25 cellular contexts compared by ENCODE assay signal in genomic region chr1:3404801-3405200, GRCh38. TPM values are rescaled to one million over a fixed set of nuclear protein-coding genes. Genes with fewer than 3 reads are reported as not detected.
DNase-seq lines count a peak whose midpoint lies in the region; ATAC-seq, FAIRE-seq and TF ChIP-seq lines count a peak whose summit lies in the region.
"Had no signal": no experiment of that assay in that cellular context is flagged by ENCODE, and none has a peak within 500 bp of the region (broad histone marks: within the 10 kb centered on the region; RNA-seq: fewer than 3 reads in every experiment).

No MANE protein-coding gene starts in this region.

- ATAC-seq in HG02981 (IDR thresholded peaks at IDR 0.05; ENCODE audit: unreplicated experiment): no peak
- ATAC-seq: CD8-positive, alpha-beta T cell had no signal

- peaks cover 7 to 56% (median 41%) of the 10 kb centered on the region in 11 experiments; a peak in 21 of 22 replicates for H3K27me3 ChIP-seq in BLaER1 treated with 17β-estradiol and CSF1 and Interleukin-3, amounts not matched to agents 10 nM and 100 nM
- H3K27me3 ChIP-seq in WERI-Rb-1 (ENCODE audit: insufficient read depth, low read depth, severe bottlenecking) (no peaks in the 10 kb centered on the region), H1 (replicated peaks in 1 of 4; ENCODE audit: control insufficient read depth in 3 of 4, extremely low read depth in 1 of 4, insufficient read depth in 3 of 4, low read length in 3 of 4) (no peaks in the 10 kb centered on the region), neuronal stem cell (ENCODE audit: control insufficient read depth in 3 of 3, insufficient read depth in 3 of 3, low read depth in 1 of 3, low read length in 3 of 3) (peaks cover 0 to 22% (median 1%) of the 10 kb centered on the region in 3 experiments)
- no peaks in the 10 kb centered on the region for H3K27me3 ChIP-seq in CD4-positive, alpha-beta memory T cell (ENCODE audit: insufficient read depth, low read length)
- H3K27me3 ChIP-seq: BE2C had no signal

- POLR2A ChIA-PET in H1 (lab: Charles Lee; ENCODE audit: partially characterized antibody): no interaction called here
- POLR2A ChIA-PET in CD4-positive, alpha-beta memory T cell (lab: Charles Lee; ENCODE audit: partially characterized antibody): no interaction called here

- H3K4me3 Mint-ChIP-seq in CD4-positive, alpha-beta memory T cell: no peak overlapping the region
- H3K4me3 Mint-ChIP-seq: CD14-positive monocyte; CD4-positive, CD25-positive, alpha-beta regulatory T cell; CD8-positive, alpha-beta T cell had no signal

- FAIRE-seq in H1 (lab: Jason Lieb, UNC): no peak
- FAIRE-seq: A204.1, D721Med, G401.6, GM12891, GM19239 had no signal

- no peak overlapping the region for H2AK5ac ChIP-seq in H1 (ENCODE audit: low read depth, low read length)
- no peak overlapping the region for H2AK5ac ChIP-seq in neuronal stem cell (ENCODE audit: low read depth, low read length)

- H3K9me3 Mint-ChIP-seq in CD4-positive, alpha-beta memory T cell: no peaks in the 10 kb centered on the region
- H3K9me3 Mint-ChIP-seq: CD14-positive monocyte; CD4-positive, CD25-positive, alpha-beta regulatory T cell; CD8-positive, alpha-beta T cell had no signal

- no peaks in the 10 kb centered on the region for H3K36me3 Mint-ChIP-seq in CD4-positive, alpha-beta memory T cell
- H3K36me3 Mint-ChIP-seq: CD14-positive monocyte; CD4-positive, CD25-positive, alpha-beta regulatory T cell; CD8-positive, alpha-beta T cell had no signal

- no peak overlapping the region for H2BK5ac ChIP-seq in H1 (ENCODE audit: low read depth, low read length)
- H2BK5ac ChIP-seq in neuronal stem cell (ENCODE audit: low read length): peak overlapping the region; percentile 16

- no peaks in the 10 kb centered on the region for H3K79me1 ChIP-seq in H1 (ENCODE audit: low read depth, low read length)
- peaks cover 11% of the 10 kb centered on the region for H3K79me1 ChIP-seq in neuronal stem cell (ENCODE audit: low read depth, low read length)

- no peaks in the 10 kb centered on the region for H3K9me3 ChIP-seq in BLaER1 treated with 17β-estradiol and CSF1 and Interleukin-3, amounts not matched to agents 10 nM and 100 nM (replicated peaks in 1 of 11)
- H3K9me3 ChIP-seq in WERI-Rb-1 (ENCODE audit: severe bottlenecking) (no peaks in the 10 kb centered on the region), H1 (ENCODE audit: insufficient read depth in 2 of 2, low read depth in 1 of 2, low read length in 1 of 2) (no peaks in the 10 kb centered on the region), neuronal stem cell (replicated peaks in 1 of 2; ENCODE audit: control insufficient read depth in 2 of 2, insufficient read depth in 1 of 2, low read depth in 1 of 2, low read length in 2 of 2) (peaks cover 0 to 4% of the 10 kb centered on the region in 2 donors)
- no peaks in the 10 kb centered on the region for H3K9me3 ChIP-seq in CD4-positive, alpha-beta memory T cell (ENCODE audit: control insufficient read depth in 1 of 2, low read length in 2 of 2)
- H3K9me3 ChIP-seq: BE2C, Caco-2 had no signal

- H3K23ac ChIP-seq in H1 (ENCODE audit: insufficient read length) (no peak overlapping the region), neuronal stem cell (ENCODE audit: low read depth, low read length, poor library complexity) (peak overlapping the region; percentile 63)

- no peaks in the 10 kb centered on the region for H3K36me3 ChIP-seq in BLaER1 treated with 17β-estradiol and CSF1 and Interleukin-3, amounts not matched to agents 10 nM and 100 nM
- H3K36me3 ChIP-seq in WERI-Rb-1 (no peaks in the 10 kb centered on the region), H1 (ENCODE audit: control insufficient read depth in 2 of 4, insufficient read depth in 4 of 4, low read length in 3 of 4) (no peaks in the 10 kb centered on the region; a peak in 2 of 8 replicates), neuronal stem cell (replicated peaks in 1 of 2; ENCODE audit: control insufficient read depth in 2 of 2, insufficient read depth in 2 of 2, low read length in 2 of 2) (peaks cover 0 to 10% of the 10 kb centered on the region in 2 donors)
- H3K36me3 ChIP-seq in CD4-positive, alpha-beta memory T cell (ENCODE audit: insufficient read depth, low read length): no peaks in the 10 kb centered on the region
- H3K36me3 ChIP-seq: BE2C had no signal

- peaks cover 9% of the 10 kb centered on the region for H3K23me2 ChIP-seq in H1 (ENCODE audit: low read depth, low read length)

- no peak overlapping the region for H3K27ac Mint-ChIP-seq in CD4-positive, alpha-beta memory T cell
- H3K27ac Mint-ChIP-seq: CD14-positive monocyte; CD4-positive, CD25-positive, alpha-beta regulatory T cell; CD8-positive, alpha-beta T cell had no signal

- DNase-seq in WERI-Rb-1: no peak
- no peak for DNase-seq in H1 (ENCODE audit: low read depth in 1 of 2, low spot score in 2 of 2)
- no peak for DNase-seq in neuronal stem cell (ENCODE audit: low spot score)
- no peak for DNase-seq in CD4-positive, alpha-beta memory T cell
- no peak for DNase-seq in NCI-H1417 (lab: John Stamatoyannopoulos, UW)
- DNase-seq in SHP77 treated with DMSO at 0.1 percent for 48 hours (lab: John Stamatoyannopoulos, UW): no peak
- DNase-seq: 8988T; ACHN; BE2C; C1 segment of cervical spinal cord; Caco-2; Calu3; CD4-positive, CD25-positive, alpha-beta regulatory T cell; CD8-positive, alpha-beta T cell; DMS79 treated with DMSO at 0.1 percent for 48 hours; GF-D8 had no signal

- TF ChIP-seq RAD21 in H1 (IDR thresholded peaks at IDR 0.05 in 1 of 2, conservative IDR thresholded peaks at IDR 0.05 in 1 of 2; ENCODE audit: low read depth in 2 of 2, low read length in 2 of 2): no peak

- H3K14ac ChIP-seq in H1 (ENCODE audit: insufficient read length) (no peak overlapping the region), neuronal stem cell (ENCODE audit: low read length) (peak overlapping the region; percentile 79)

- no peak overlapping the region for H2AFZ ChIP-seq in H1 (ENCODE audit: low read length)
- H2AFZ ChIP-seq in neuronal stem cell (ENCODE audit: low read length): no peak overlapping the region

- H3K27ac ChIP-seq in BLaER1 treated with 17β-estradiol and CSF1 and Interleukin-3, amounts not matched to agents 10 nM and 100 nM: no peak overlapping the region
- peak overlapping the region; percentile 86 for H3K27ac ChIP-seq in WERI-Rb-1
- H3K27ac ChIP-seq in H1 (ENCODE audit: low read depth, low read length): no peak overlapping the region
- H3K27ac ChIP-seq in neuronal stem cell (replicated peaks; ENCODE audit: low read length): no peak overlapping the region
- no peak overlapping the region for H3K27ac ChIP-seq in CD4-positive, alpha-beta memory T cell (ENCODE audit: low read depth, low read length)

- H4K8ac ChIP-seq in H1 (ENCODE audit: extremely low read depth, insufficient read depth, low read length) (0 out of 2 replicates have a peak overlapping the region, but pooled peaks have one; percentile 18), neuronal stem cell (ENCODE audit: low read depth, low read length) (no peak overlapping the region)

- H2BK20ac ChIP-seq in H1 (ENCODE audit: low read length): no peak overlapping the region

- H2BK15ac ChIP-seq in H1 (ENCODE audit: low read length) (no peak overlapping the region), neuronal stem cell (ENCODE audit: low read length) (no peak overlapping the region)

- TF ChIP-seq EP300 in H1 (IDR thresholded peaks at IDR 0.05; ENCODE audit: borderline replicate concordance in 1 of 2, low read depth in 2 of 2, low read length in 2 of 2): no peak

- WGBS in H1 (ENCODE audit: extremely low coverage in 1 of 2, insufficient coverage in 1 of 2, insufficient read length in 1 of 2, insufficient replicate concordance in 2 of 2, low coverage in 1 of 2, low lambda C conversion rate in 2 of 2, missing lambda C conversion rate in 1 of 2), 2 experiments: 92% methylated on average over 23 of the region's 27 CpGs; no CpG with 5 or more reads in 1 of the 2 experiments
- no CpG with 5 or more reads among the region's 27 CpGs for WGBS in neuronal stem cell (ENCODE audit: extremely low coverage in 2 of 2, insufficient read length in 2 of 2, insufficient replicate concordance in 1 of 2), 2 donors

- no peak for TF ChIP-seq POLR2A in H1 (IDR thresholded peaks at IDR 0.05; ENCODE audit: control extremely low read depth in 1 of 2, low read depth in 2 of 2, low read length in 2 of 2)

- H3K18ac ChIP-seq in H1 (ENCODE audit: extremely low read depth, low read length): no peak overlapping the region
- H3K18ac ChIP-seq in neuronal stem cell (ENCODE audit: low read length): peak overlapping the region; percentile 46

- peaks cover 0 to 6% of the 10 kb centered on the region in 2 donors for H3K27me3 Mint-ChIP-seq in CD4-positive, alpha-beta memory T cell
- H3K27me3 Mint-ChIP-seq: CD4-positive, CD25-positive, alpha-beta regulatory T cell had no signal

- CTCF ChIA-PET in H1 (lab: Charles Lee; ENCODE audit: partially characterized antibody): interaction anchor here (1.2 to 2.3 kb wide), 4 partner anchors 12 to 320 kb away, joined by 3 to 20 read pairs (median 6); no protein-coding TSS in a partner anchor
- CTCF ChIA-PET in CD4-positive, alpha-beta memory T cell (lab: Charles Lee; ENCODE audit: partially characterized antibody): no interaction called here

- H3K4me2 ChIP-seq in BLaER1 treated with 17β-estradiol and CSF1 and Interleukin-3, amounts not matched to agents 10 nM and 100 nM: peak overlapping the region in 8 of 11 experiments; percentile 84 to 99 (median 94); a peak in 15 of 22 replicates
- H3K4me2 ChIP-seq in H1 (ENCODE audit: insufficient read depth in 1 of 2, low read depth in 2 of 2, low read length in 2 of 2): no peak overlapping the region
- H3K4me2 ChIP-seq in neuronal stem cell (ENCODE audit: insufficient read depth, low read length, poor library complexity, severe bottlenecking): no peak overlapping the region

- no peak overlapping the region for H4K5ac ChIP-seq in H1 (ENCODE audit: insufficient read length, low read depth, low read length)

- H3K4ac ChIP-seq in H1 (replicated peaks; ENCODE audit: insufficient read length, low read depth, low read length) (no peak overlapping the region), neuronal stem cell (ENCODE audit: low read length) (no peak overlapping the region)

- H3K56ac ChIP-seq in H1 (replicated peaks; ENCODE audit: insufficient read length, low read depth, low read length): no peak overlapping the region

- H3K9ac ChIP-seq in BLaER1 treated with 17β-estradiol and CSF1 and Interleukin-3, amounts not matched to agents 10 nM and 100 nM: peak overlapping the region in 1 of 11 experiments; percentile 31; a peak in 1 of 22 replicates
- no peak overlapping the region for H3K9ac ChIP-seq in H1 (replicated peaks in 1 of 4; ENCODE audit: extremely low read depth in 1 of 4, low read depth in 3 of 4, low read length in 3 of 4)
- H3K9ac ChIP-seq in neuronal stem cell (ENCODE audit: low read depth, low read length, poor library complexity): peak overlapping the region; percentile 18

- intact Hi-C loops in CD4-positive, alpha-beta memory T cell (cut with micrococcal nuclease): no loop called here

- peaks cover 19 to 59% (median 52%) of the 10 kb centered on the region in 10 experiments for H3K4me1 ChIP-seq in BLaER1 treated with 17β-estradiol and CSF1 and Interleukin-3, amounts not matched to agents 10 nM and 100 nM
- H3K4me1 ChIP-seq in H1 (replicated peaks in 1 of 4; ENCODE audit: control insufficient read depth in 3 of 4, insufficient read depth in 4 of 4, low read length in 3 of 4) (no peaks in the 10 kb centered on the region), neuronal stem cell (ENCODE audit: control insufficient read depth in 2 of 2, insufficient read depth in 1 of 2, low read depth in 1 of 2, low read length in 2 of 2) (peaks cover 0 to 8% of the 10 kb centered on the region in 2 donors)
- H3K4me1 ChIP-seq in CD4-positive, alpha-beta memory T cell (ENCODE audit: insufficient read depth, low read length): no peaks in the 10 kb centered on the region
- H3K4me1 ChIP-seq: BE2C, Caco-2 had no signal

- H2BK120ac ChIP-seq in H1 (replicated peaks; ENCODE audit: low read depth, low read length) (no peak overlapping the region), neuronal stem cell (ENCODE audit: low read depth, low read length) (no peak overlapping the region)

- H3K79me2 ChIP-seq in H1 (ENCODE audit: control insufficient read depth in 1 of 2, insufficient read depth in 2 of 2, low read length in 2 of 2): no peaks in the 10 kb centered on the region

- H2BK12ac ChIP-seq in H1 (ENCODE audit: low read depth, low read length): no peak overlapping the region
- no peak overlapping the region for H2BK12ac ChIP-seq in neuronal stem cell (ENCODE audit: low read length)

- no peak for TF ChIP-seq CTCF in WERI-Rb-1 (IDR thresholded peaks at IDR 0.05; ENCODE audit: low read depth, low read length)
- no peak for TF ChIP-seq CTCF in H1 (IDR thresholded peaks at IDR 0.05; ENCODE audit: control extremely low read depth in 1 of 3, insufficient read depth in 1 of 3, low read depth in 1 of 3, low read length in 3 of 3)

- H4K91ac ChIP-seq in H1 (replicated peaks; ENCODE audit: insufficient read length, low read length): no peak overlapping the region
- H4K91ac ChIP-seq in neuronal stem cell (ENCODE audit: low read depth, low read length, poor library complexity): no peak overlapping the region

- H3K4me3 ChIP-seq in BLaER1 treated with 17β-estradiol and CSF1 and Interleukin-3, amounts not matched to agents 10 nM and 100 nM: no peak overlapping the region
- H3K4me3 ChIP-seq in WERI-Rb-1 (ENCODE audit: low read depth, low read length): no peak overlapping the region
- no peak overlapping the region for H3K4me3 ChIP-seq in H1 (ENCODE audit: extremely low read depth in 1 of 4, insufficient read depth in 2 of 4, low read depth in 3 of 4, low read length in 4 of 4)
- no peak overlapping the region for H3K4me3 ChIP-seq in neuronal stem cell (ENCODE audit: low read length in 2 of 2)
- H3K4me3 ChIP-seq in CD4-positive, alpha-beta memory T cell (ENCODE audit: low read length in 2 of 2): no peak overlapping the region

- no peaks in the 10 kb centered on the region for H3K4me1 Mint-ChIP-seq in CD4-positive, alpha-beta memory T cell
- H3K4me1 Mint-ChIP-seq: CD14-positive monocyte; CD4-positive, CD25-positive, alpha-beta regulatory T cell had no signal

- H4K20me1 ChIP-seq in BLaER1 treated with 17β-estradiol and CSF1 and Interleukin-3, amounts not matched to agents 10 nM and 100 nM: peaks cover 0 to 67% (median 39%) of the 10 kb centered on the region in 11 experiments; a peak in 17 of 22 replicates
- peaks cover 0 to 14% of the 10 kb centered on the region in 2 experiments for H4K20me1 ChIP-seq in H1 (replicated peaks in 1 of 2; ENCODE audit: control insufficient read depth in 1 of 2, insufficient read depth in 2 of 2, low read length in 2 of 2)

RNA-seq across cellular contexts. Expression of gene ARHGEF16, which starts 49.7 kb away (rescaled TPM):
- 20.0 and 20.7 TPM in 2 replicates for total RNA-seq in H1 (2021; fragmentation: NEBNext Ultra II Directional; extraction: Animal tissue kit (Norgen Biotek cat#: 25700))
- polyA plus RNA-seq in H1 (2011; rRNA removed): 18.3 and 25.0 TPM in 2 replicates
- 20.5 TPM for polyA plus RNA-seq in H1 (2011; cell fraction: cytosol; rRNA removed)
- polyA plus RNA-seq in H1 (2011; cell fraction: nucleus; rRNA removed): 55.6 TPM
- 11.4 to 18.1 TPM (median 16.6 TPM) in 4 replicates for polyA plus RNA-seq in H1 (2012, experiment 1 of 2)
- 15.7 TPM for polyA plus RNA-seq in H1 (2012, experiment 2 of 2)
- polyA plus RNA-seq in H1 (2013, experiment 1 of 2): 8.9 TPM
- polyA plus RNA-seq in H1 (2013, experiment 2 of 2): 7.8 TPM
- 32.5 and 33.4 TPM in 2 replicates for polyA minus RNA-seq in H1 (2011; rRNA and poly(A)+ RNA removed)
- 10.1 TPM for polyA minus RNA-seq in H1 (2011; cell fraction: cytosol; rRNA and poly(A)+ RNA removed)
- 24.2 TPM for polyA minus RNA-seq in H1 (2011; cell fraction: nucleus; rRNA and poly(A)+ RNA removed)
- 1.5 TPM for polyA plus RNA-seq in neuronal stem cell (2013, experiment 1 of 2)
- 1.4 TPM for polyA plus RNA-seq in neuronal stem cell (2013, experiment 2 of 2)
- under 1 TPM; 0.20 to 0.22 TPM for total RNA-seq in CD4-positive, alpha-beta memory T cell
- under 1 TPM in 1 of 2 donors, not detected in 1; 0.16 TPM for polyA plus RNA-seq in CD4-positive, alpha-beta memory T cell
- total RNA-seq: CD4-positive, CD25-positive, alpha-beta regulatory T cell; CD8-positive, alpha-beta T cell had no signal
- polyA plus RNA-seq: AG04450; CD14-positive monocyte; CD4-positive, CD25-positive, alpha-beta regulatory T cell had no signal

Comparison
In these comparisons a context has a peak if more than half of its experiments do, and no peak if none do; other contexts are left out.
1. H3K4me2 ChIP-seq: peak in BLaER1 treated with 17β-estradiol and CSF1 and Interleukin-3, amounts not matched to agents 10 nM and 100 nM (8 of 11); none in H1 (0 of 2) and neuronal stem cell (single experiment).
2. RNA of gene ARHGEF16, which starts 49.7 kb away (total RNA-seq): 20.0 to 20.7 TPM in H1; 0.20 to 0.22 TPM in CD4-positive, alpha-beta memory T cell; every median in the first group is over 10 times any median in the second.